20 cellular contexts compared by ENCODE assay signal in the genomic region with DNA sequence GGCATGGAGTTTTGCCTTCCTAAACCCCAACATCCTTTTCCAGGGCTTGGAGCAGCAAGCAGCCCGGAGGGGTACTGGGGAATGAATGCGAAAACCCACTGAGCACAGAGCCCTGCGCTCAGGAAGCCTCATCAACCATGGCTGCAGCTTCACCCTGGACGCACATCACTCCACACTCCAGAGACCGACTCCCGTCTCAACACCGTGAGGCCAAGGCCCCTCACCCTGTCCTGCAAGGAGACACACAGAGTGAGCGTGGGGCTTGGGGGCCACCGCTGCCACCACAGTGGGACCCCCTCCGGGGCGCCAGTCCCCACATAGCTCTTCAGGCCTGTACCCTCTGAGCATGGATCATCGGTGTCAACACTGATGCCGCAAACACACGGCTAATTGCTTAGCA.
"Had no signal": no experiment of that assay in that cellular context is flagged by ENCODE, and none has a peak within 500 bp of the region (broad histone marks: within the 10 kb centered on the region; RNA-seq: fewer than 3 reads in every experiment).

No MANE protein-coding gene starts in this region.

- ATAC-seq: body of pancreas, foreskin keratinocyte, left lobe of liver, lower lobe of right lung, mucosa of descending colon, right lobe of liver, SK-N-SH treated with all-trans-retinoic acid at 6 μM for 48 hours had no signal

- DNase-seq: activated effector memory CD4-positive, alpha-beta T cell treated with Interleukin-2 at 50 U/mL for 16 hours; activated naive CD4-positive, alpha-beta T cell treated with anti-CD3 and anti-CD28 coated beads for 36 hours; activated T-cell treated with anti-CD3 and anti-CD28 coated beads, Interleukin-2, amount 50 U/mL, for 48 hours; body of pancreas; dermis blood vessel endothelial cell; effector CD8-positive, alpha-beta T cell; foreskin keratinocyte; lower lobe of right lung; mesendoderm; mucosa of descending colon; ovary; right lobe of liver; stimulated activated CD4-positive, alpha-beta T cell treated with anti-CD3 and anti-CD28 coated beads, Interleukin-1b, Interleukin-23, amount 100 ng/mL, for 48 hours; stimulated activated naive CD4-positive, alpha-beta T cell; T-helper 9 cell; testis had no signal

- H3K4me1 ChIP-seq: body of pancreas, foreskin keratinocyte, right lobe of liver, testis had no signal

- H3K27ac ChIP-seq: body of pancreas, foreskin keratinocyte, lower lobe of right lung, ovary, right lobe of liver, testis had no signal

- H3K9me3 Mint-ChIP-seq: activated naive CD4-positive, alpha-beta T cell treated with anti-CD3 and anti-CD28 coated beads for 36 hours had no signal

- H3K4me3 ChIP-seq: body of pancreas, lower lobe of right lung, mucosa of descending colon, ovary, right lobe of liver, skin epidermis, testis, upper lobe of left lung had no signal

- H3K36me3 ChIP-seq: lower lobe of right lung, ovary, right lobe of liver had no signal

- H3K9me3 ChIP-seq: body of pancreas, lower lobe of right lung, mucosa of descending colon, ovary, right lobe of liver, testis, upper lobe of left lung had no signal

- H3K4me3 Mint-ChIP-seq: activated naive CD4-positive, alpha-beta T cell treated with anti-CD3 and anti-CD28 coated beads for 36 hours had no signal

- H3K27me3 ChIP-seq: body of pancreas, foreskin keratinocyte, ovary, right lobe of liver, testis, upper lobe of left lung had no signal
